Comparison of ENCODE assay signal across 8 cellular contexts in genomic region chr5:36692791-36693763, GRCh38.
DNase-seq lines count a peak whose midpoint lies in the region; ATAC-seq, FAIRE-seq and TF ChIP-seq lines count a peak whose summit lies in the region.

No MANE protein-coding gene starts in this region.

- H3K79me2 ChIP-seq in keratinocyte (ENCODE audit: control insufficient read depth, insufficient read depth, low read length), result no peaks in the 10 kb centered on the region

- H3K4me1 ChIP-seq in keratinocyte (ENCODE audit: control insufficient read depth, extremely low read depth, insufficient read depth, low read length), result peaks cover 23% of the 10 kb centered on the region

- H3K4me3 ChIP-seq in keratinocyte (ENCODE audit: control insufficient read depth in 2 of 3, extremely low read depth in 1 of 3, insufficient read depth in 2 of 3, low read depth in 1 of 3, low read length in 3 of 3), result no peak overlapping the region

- H3K9me1 ChIP-seq in keratinocyte (ENCODE audit: control insufficient read depth, extremely low read depth, insufficient read depth, low read length), result no peaks in the 10 kb centered on the region

- no peak for FAIRE-seq in keratinocyte (lab: Jason Lieb, UNC)

- no peaks in the 10 kb centered on the region for H3K9me3 ChIP-seq in keratinocyte (ENCODE audit: control insufficient read depth, low read depth, low read length)

- H3K9ac ChIP-seq in keratinocyte (ENCODE audit: control insufficient read depth, extremely low read depth, insufficient read depth, low read length), result no peak overlapping the region

- no peak overlapping the region for H3K27ac ChIP-seq in keratinocyte (ENCODE audit: control insufficient read depth, insufficient read depth, low read length)

- H2AFZ ChIP-seq in keratinocyte (ENCODE audit: control insufficient read depth, low read length), result peak overlapping the region; percentile 67

- no peaks in the 10 kb centered on the region for H3K27me3 ChIP-seq in keratinocyte (ENCODE audit: control insufficient read depth, extremely low read depth, insufficient read depth, low read length)

- ATAC-seq in GM21367 (IDR thresholded peaks at IDR 0.05; ENCODE audit: unreplicated experiment), result peak; percentile 56

- no peaks in the 10 kb centered on the region for H3K36me3 ChIP-seq in keratinocyte (ENCODE audit: control insufficient read depth in 2 of 2, extremely low read depth in 1 of 2, insufficient read depth in 2 of 2, low read length in 2 of 2)

- peak overlapping the region; percentile 58 for H3K4me2 ChIP-seq in keratinocyte (ENCODE audit: control insufficient read depth, extremely low read depth, insufficient read depth, low read depth, low read length)

- TF ChIP-seq CTCF in keratinocyte (optimal IDR thresholded peaks at IDR 0.05 in 1 of 3, IDR thresholded peaks at IDR 0.05 in 1 of 3, conservative IDR thresholded peaks at IDR 0.05 in 1 of 3; ENCODE audit: extremely low read depth in 1 of 3, insufficient read depth in 2 of 3, low read length in 3 of 3), result peak; percentile 65 to 90 (median 85)

- dilution Hi-C loops in keratinocyte (cut with MboI; ENCODE audit: extremely low pct_ligation_motif_present, low sequenced_read_pairs), result no loop called here

- H4K20me1 ChIP-seq in keratinocyte (ENCODE audit: control insufficient read depth, extremely low read depth, insufficient read depth, low read length), result no peaks in the 10 kb centered on the region

- peak; percentile 66 for DNase-seq in EH (ENCODE audit: low read depth)
- DNase-seq in HK-2 (ENCODE audit: unreplicated experiment), result peak; percentile 64
- peak; percentile 62 for DNase-seq in SK-N-DZ (ENCODE audit: low spot score)
- DNase-seq in cerebellar cortex (ENCODE audit: low spot score), result peak; percentile 78
- no peak for DNase-seq in keratinocyte (ENCODE audit: low read depth, low spot score)
- DNase-seq in smooth muscle cell of the brain vasculature (ENCODE audit: low read depth, low spot score), result peak; percentile 57
- DNase-seq in NCI-H2171 treated with DMSO at 0.1 percent for 48 hours (lab: John Stamatoyannopoulos, UW), result no peak

Comparison
In these comparisons a context has a peak if more than half of its experiments do, and no peak if none do; other contexts are left out.
1. DNase-seq: peak in EH (single experiment), HK-2 (single experiment), SK-N-DZ (single experiment), cerebellar cortex (single experiment) and smooth muscle cell of the brain vasculature (single experiment); none in keratinocyte (single experiment) and NCI-H2171 treated with DMSO at 0.1 percent for 48 hours (single experiment).